In genomic region chr14:104549536-104550339, GRCh38 we compare ENCODE assay signal across 1 cellular context.
TF ChIP-seq lines count a peak whose summit lies in the region.

No MANE protein-coding gene starts in this region.

TF ChIP-seq in HEK293, 187 proteins besides CTCF, POLR2A, EP300 and RAD21 (continued from another document):
- TF ChIP-seq ZNF398 (tag by site-specific recombination; IDR thresholded peaks at IDR 0.05) (no peak), ZNF596 (tag by site-specific recombination; IDR thresholded peaks at IDR 0.05) (no peak), ZNF391 (tag by site-specific recombination; IDR thresholded peaks at IDR 0.05; ENCODE audit: borderline replicate concordance, low read depth) (no peak), ZNF433 (tag by site-specific recombination; IDR thresholded peaks at IDR 0.05; ENCODE audit: low read depth) (no peak), ZNF148 (tag by site-specific recombination; IDR thresholded peaks at IDR 0.05; ENCODE audit: borderline replicate concordance) (no peak), ZNF560 (tag by site-specific recombination; IDR thresholded peaks at IDR 0.05; ENCODE audit: borderline replicate concordance) (no peak), ZNF791 (tag by site-specific recombination; IDR thresholded peaks at IDR 0.05) (no peak), ZNF561 (tag by site-specific recombination; IDR thresholded peaks at IDR 0.05; ENCODE audit: borderline replicate concordance) (no peak), ZNF600 (tag by site-specific recombination; IDR thresholded peaks at IDR 0.05) (no peak), ZNF341 (tag by site-specific recombination; IDR thresholded peaks at IDR 0.05; ENCODE audit: low read depth) (no peak), ZSCAN4 (tag by site-specific recombination; IDR thresholded peaks at IDR 0.05) (no peak), ZNF280D (tag by site-specific recombination; IDR thresholded peaks at IDR 0.05) (peak; percentile 70; the same call in 1 of the 2 replicates), ZNF175 (tag by site-specific recombination; IDR thresholded peaks at IDR 0.05) (no peak), ZNF174 (tag by site-specific recombination; IDR thresholded peaks at IDR 0.05) (no peak), ZNF335 (tag by site-specific recombination; conservative IDR thresholded peaks at IDR 0.05) (no peak), ZNF473 (tag by site-specific recombination; IDR thresholded peaks at IDR 0.05) (no peak), SETDB1 (IDR thresholded peaks at IDR 0.05; ENCODE audit: insufficient read length, low read length) (peak; percentile 39)
TF ChIP-seq in HEK293: peak in this region for 4.
